ENCODE assay signal across 1 cellular context in the genomic region with DNA sequence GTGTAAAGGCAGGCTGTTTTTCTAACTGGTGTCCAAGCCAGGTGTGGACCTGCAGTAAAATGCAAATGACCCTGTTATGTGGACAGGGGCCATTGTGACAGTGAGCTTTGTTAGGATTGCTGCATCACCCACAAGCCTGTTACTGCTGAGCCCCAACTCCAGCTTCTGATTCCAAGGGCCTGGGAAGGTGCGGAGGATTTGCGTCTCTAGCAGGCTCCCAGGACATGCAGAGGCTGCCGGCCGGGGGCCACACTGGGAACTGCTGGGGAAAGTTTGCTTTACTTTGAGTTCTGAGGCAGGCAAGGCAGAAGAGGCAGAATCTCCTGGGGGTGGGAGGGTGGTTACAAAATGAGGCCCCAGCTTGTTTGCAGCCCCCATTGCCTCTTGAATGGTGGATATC.
TF ChIP-seq lines count a peak whose summit lies in the region.

No MANE protein-coding gene starts in this region.

TF ChIP-seq in K562, 482 proteins besides CTCF, POLR2A, EP300 and RAD21:
- TF ChIP-seq, protein P1, sequence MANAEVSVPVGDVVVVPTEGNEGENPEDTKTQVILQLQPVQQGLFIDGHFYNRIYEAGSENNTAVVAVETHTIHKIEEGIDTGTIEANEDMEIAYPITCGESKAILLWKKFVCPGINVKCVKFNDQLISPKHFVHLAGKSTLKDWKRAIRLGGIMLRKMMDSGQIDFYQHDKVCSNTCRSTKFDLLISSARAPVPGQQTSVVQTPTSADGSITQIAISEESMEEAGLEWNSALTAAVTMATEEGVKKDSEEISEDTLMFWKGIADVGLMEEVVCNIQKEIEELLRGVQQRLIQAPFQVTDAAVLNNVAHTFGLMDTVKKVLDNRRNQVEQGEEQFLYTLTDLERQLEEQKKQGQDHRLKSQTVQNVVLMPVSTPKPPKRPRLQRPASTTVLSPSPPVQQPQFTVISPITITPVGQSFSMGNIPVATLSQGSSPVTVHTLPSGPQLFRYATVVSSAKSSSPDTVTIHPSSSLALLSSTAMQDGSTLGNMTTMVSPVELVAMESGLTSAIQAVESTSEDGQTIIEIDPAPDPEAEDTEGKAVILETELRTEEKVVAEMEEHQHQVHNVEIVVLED (CRISPR knock-in tag; IDR thresholded peaks at IDR 0.05): no peak
- no peak for TF ChIP-seq POU5F1 (IDR thresholded peaks at IDR 0.05; ENCODE audit: borderline replicate concordance, low read depth, low read length, partially characterized antibody)
- no peak for TF ChIP-seq ZNF212 (CRISPR knock-in tag; IDR thresholded peaks at IDR 0.05)
- no peak for TF ChIP-seq BCOR (IDR thresholded peaks at IDR 0.05)
- no peak for TF ChIP-seq ZNF707 (CRISPR knock-in tag; conservative IDR thresholded peaks at IDR 0.05)
- TF ChIP-seq ZNF695 (CRISPR knock-in tag; IDR thresholded peaks at IDR 0.05): no peak
- TF ChIP-seq TRIM24 (IDR thresholded peaks at IDR 0.05): no peak
- no peak for TF ChIP-seq ZNF12 (CRISPR knock-in tag; IDR thresholded peaks at IDR 0.05)
- TF ChIP-seq ZFP36 (IDR thresholded peaks at IDR 0.05; ENCODE audit: low read depth, low read length, partially characterized antibody): no peak
- no peak for TF ChIP-seq SPI1 (IDR thresholded peaks at IDR 0.05; ENCODE audit: borderline replicate concordance, low read depth, low read length)
- no peak for TF ChIP-seq CHD1 (IDR thresholded peaks at IDR 0.05; ENCODE audit: low read length)
- TF ChIP-seq, protein P2, sequence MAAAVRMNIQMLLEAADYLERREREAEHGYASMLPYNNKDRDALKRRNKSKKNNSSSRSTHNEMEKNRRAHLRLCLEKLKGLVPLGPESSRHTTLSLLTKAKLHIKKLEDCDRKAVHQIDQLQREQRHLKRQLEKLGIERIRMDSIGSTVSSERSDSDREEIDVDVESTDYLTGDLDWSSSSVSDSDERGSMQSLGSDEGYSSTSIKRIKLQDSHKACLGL (CRISPR knock-in tag; IDR thresholded peaks at IDR 0.05; ENCODE audit: borderline replicate concordance, poor library complexity, severe bottlenecking): no peak
- TF ChIP-seq ZNF263 (CRISPR knock-in tag; IDR thresholded peaks at IDR 0.05; ENCODE audit: borderline replicate concordance): no peak
- TF ChIP-seq CBX2 (IDR thresholded peaks at IDR 0.05; ENCODE audit: insufficient read depth, low read length, poor library complexity, severe bottlenecking): no peak
TF ChIP-seq in K562: peak in this region for 0.
